8 cellular contexts compared by ENCODE assay signal in the genomic region with DNA sequence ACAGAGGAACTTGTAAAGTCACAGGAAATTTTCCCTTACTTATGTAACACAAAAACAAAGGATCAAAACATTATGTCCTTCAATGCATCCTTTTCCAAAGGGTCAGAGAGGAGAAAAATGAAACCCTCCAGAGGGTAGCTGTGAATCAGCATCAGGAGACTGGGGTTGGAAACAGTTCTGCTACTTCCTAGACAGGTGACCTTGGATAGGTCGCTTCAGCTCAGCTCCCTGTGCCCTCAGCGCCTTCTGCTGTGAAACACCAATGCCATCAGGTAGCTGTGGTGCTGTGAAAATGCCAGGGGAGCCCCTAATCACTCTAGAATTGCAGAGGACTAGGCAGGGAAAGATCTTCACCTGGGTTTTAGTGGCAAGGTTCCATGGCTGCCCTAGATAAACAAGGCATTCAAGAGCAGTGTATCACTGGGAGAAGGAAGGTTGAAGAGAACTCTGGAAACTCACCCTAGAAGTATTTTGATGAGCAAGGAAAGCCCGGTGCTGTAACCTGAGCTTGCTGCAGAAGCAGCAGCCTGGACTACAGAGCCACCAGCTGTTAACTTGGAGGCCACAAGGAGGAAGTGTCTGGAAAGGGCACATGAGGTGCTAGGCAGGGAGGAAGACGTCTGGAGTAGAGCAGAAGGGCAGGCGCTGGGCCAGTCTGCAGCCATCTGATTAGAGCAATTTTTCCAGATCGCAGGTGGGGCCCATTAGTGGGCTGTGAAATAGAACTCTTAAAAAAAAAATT.
DNase-seq lines count a peak whose midpoint lies in the region; ATAC-seq, FAIRE-seq and TF ChIP-seq lines count a peak whose summit lies in the region.

No MANE protein-coding gene starts in this region.

- peak; percentile 85 for ATAC-seq in K562
- peak; percentile 80 for ATAC-seq in upper lobe of right lung
- ATAC-seq in HG03457 (IDR thresholded peaks at IDR 0.05; ENCODE audit: unreplicated experiment), result no peak

- 15% methylated on average over 6 of the region's 6 CpGs for WGBS in K562 (ENCODE audit: insufficient coverage, low coverage, missing lambda C conversion rate)

- no peak overlapping the region for H3K4me2 ChIP-seq in K562 (ENCODE audit: insufficient read depth, low read length)

- H3K36me3 ChIP-seq in K562 (ENCODE audit: control insufficient read depth, insufficient read depth, low read length) (peaks cover 14% of the 10 kb centered on the region; the same call in 2 of the 3 replicates), upper lobe of right lung (peaks cover 45% of the 10 kb centered on the region)

- CTCF ChIA-PET in K562 (lab: Yijun Ruan, JAX; ENCODE audit: low intra/inter-chr PET ratio), result interaction anchor here (0.7 kb wide), 1 partner anchor 307 kb away, joined by 5 read pairs; no protein-coding TSS in a partner anchor

- H3K9me3 Mint-ChIP-seq in endothelial cell (ENCODE audit: unreplicated experiment), result no peaks in the 10 kb centered on the region

- DNase-seq in DMS 273 treated with DMSO at 0.1 percent for 48 hours (lab: John Stamatoyannopoulos, UW) (peak; percentile 98), NCI-H2029 (lab: John Stamatoyannopoulos, UW) (peak; percentile 54), K562 (ENCODE audit: extremely low read depth in 1 of 4, low spot score in 3 of 4) (peak; percentile 26 to 52 (median 44)), kidney tubule cell (ENCODE audit: low spot score) (peak; percentile 95), upper lobe of right lung (no peak), NCI-H1930 (lab: John Stamatoyannopoulos, UW) (no peak), endothelial cell (ENCODE audit: low spot score) (no peak)

- no peak for TF ChIP-seq EP300 in K562 (IDR thresholded peaks at IDR 0.05; ENCODE audit: low read length)

- no peak overlapping the region for H3K4me3 Mint-ChIP-seq in endothelial cell (ENCODE audit: unreplicated experiment)

- H3K27me3 Mint-ChIP-seq in endothelial cell (ENCODE audit: unreplicated experiment), result peaks cover 9% of the 10 kb centered on the region

- no peaks in the 10 kb centered on the region for H3K79me2 ChIP-seq in K562 (ENCODE audit: control insufficient read depth, insufficient read depth, low read length)

- H3K27me3 ChIP-seq in K562 (ENCODE audit: control insufficient read depth in 2 of 2, insufficient read depth in 2 of 2, low read length in 2 of 2) (no peaks in the 10 kb centered on the region), upper lobe of right lung (no peaks in the 10 kb centered on the region)

- BruUV-seq in K562 (replicated peaks; lab: Mats Ljungman, UMichigan), result no TSS peak

- peak overlapping the region in 1 of 2 experiments; percentile 48; a peak in 1 of 4 replicates for H3K9ac ChIP-seq in K562 (ENCODE audit: insufficient read depth in 1 of 2, low read depth in 2 of 2, low read length in 2 of 2)

- H3K9me3 ChIP-seq in K562 (replicated peaks; ENCODE audit: control insufficient read depth, insufficient read depth, low read depth, low read length), result no peaks in the 10 kb centered on the region
- H3K9me3 ChIP-seq in upper lobe of right lung, result no peaks in the 10 kb centered on the region

- peaks cover 16% of the 10 kb centered on the region for H3K36me3 Mint-ChIP-seq in endothelial cell (ENCODE audit: low read depth, unreplicated experiment)

- peaks cover 16% of the 10 kb centered on the region for H3K4me1 Mint-ChIP-seq in endothelial cell (ENCODE audit: unreplicated experiment)

- POLR2A ChIA-PET in K562 (lab: Yijun Ruan, JAX), result interaction anchor here (0.7 to 1.0 kb wide), 2 partner anchors 11 to 309 kb away, joined by 3 to 4 read pairs; no protein-coding TSS in a partner anchor

- H3K4me3 ChIP-seq in K562 (no peak overlapping the region), upper lobe of right lung (no peak overlapping the region)

- no peak overlapping the region for H3K27ac Mint-ChIP-seq in endothelial cell (ENCODE audit: unreplicated experiment)

- peak in 1 of 2 experiments; percentile 35; a peak in 2 of 4 replicates for TF ChIP-seq RAD21 in K562 (CRISPR knock-in tag; conservative IDR thresholded peaks at IDR 0.05 in 1 of 2, IDR thresholded peaks at IDR 0.05 in 1 of 2)

- no peak overlapping the region for H2AFZ ChIP-seq in K562 (ENCODE audit: low read depth, low read length)

- TF ChIP-seq CTCF in K562 (IDR thresholded peaks at IDR 0.05 in 2 of 3, conservative IDR thresholded peaks at IDR 0.05 in 1 of 3; ENCODE audit: insufficient read depth in 2 of 3, low read depth in 1 of 3, low read length in 3 of 3) (peak in 1 of 3 experiments; percentile 11; a peak in 1 of 6 replicates), upper lobe of right lung (IDR thresholded peaks at IDR 0.05) (no peak), endothelial cell (IDR thresholded peaks at IDR 0.05; ENCODE audit: unreplicated experiment) (no peak)

- in situ Hi-C loops in K562 (cut with MboI), result no loop called here

- H3K4me1 ChIP-seq in K562 (replicated peaks in 1 of 2; ENCODE audit: control insufficient read depth in 2 of 2, insufficient read depth in 2 of 2, low read length in 2 of 2) (peaks cover 5 to 7% of the 10 kb centered on the region in 2 experiments; a peak in 4 of 5 replicates), upper lobe of right lung (peaks cover 3% of the 10 kb centered on the region)

- intact Hi-C loops in K562 (cut with micrococcal nuclease) (no loop called here), upper lobe of right lung (cut with DNase I) (no loop called here)

- H3K27ac ChIP-seq in K562 (ENCODE audit: extremely low read depth, low read depth, low read length) (no peak overlapping the region), upper lobe of right lung (no peak overlapping the region)

- no peaks in the 10 kb centered on the region for H4K20me1 ChIP-seq in K562 (replicated peaks; ENCODE audit: control insufficient read depth, insufficient read depth, low read length)

- TF ChIP-seq POLR2A in K562 (conservative IDR thresholded peaks at IDR 0.05), result no peak

- no peak for FAIRE-seq in K562 (lab: Jason Lieb, UNC)

- no peaks in the 10 kb centered on the region for H3K9me1 ChIP-seq in K562 (ENCODE audit: control insufficient read depth, insufficient read depth, low read length)

TF ChIP-seq in K562, 482 proteins besides CTCF, POLR2A, EP300 and RAD21 (continues in another document):
- TF ChIP-seq NR2F6 (CRISPR knock-in tag; IDR thresholded peaks at IDR 0.05), result no peak
- TF ChIP-seq, protein P1, sequence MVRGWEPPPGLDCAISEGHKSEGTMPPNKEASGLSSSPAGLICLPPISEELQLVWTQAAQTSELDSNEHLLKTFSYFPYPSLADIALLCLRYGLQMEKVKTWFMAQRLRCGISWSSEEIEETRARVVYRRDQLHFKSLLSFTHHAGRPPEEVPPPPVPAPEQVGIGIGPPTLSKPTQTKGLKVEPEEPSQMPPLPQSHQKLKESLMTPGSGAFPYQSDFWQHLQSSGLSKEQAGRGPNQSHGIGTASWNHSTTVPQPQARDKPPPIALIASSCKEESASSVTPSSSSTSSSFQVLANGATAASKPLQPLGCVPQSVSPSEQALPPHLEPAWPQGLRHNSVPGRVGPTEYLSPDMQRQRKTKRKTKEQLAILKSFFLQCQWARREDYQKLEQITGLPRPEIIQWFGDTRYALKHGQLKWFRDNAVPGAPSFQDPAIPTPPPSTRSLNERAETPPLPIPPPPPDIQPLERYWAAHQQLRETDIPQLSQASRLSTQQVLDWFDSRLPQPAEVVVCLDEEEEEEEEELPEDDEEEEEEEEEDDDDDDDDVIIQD (CRISPR knock-in tag; IDR thresholded peaks at IDR 0.05), result no peak
- no peak for TF ChIP-seq BRCA1 (IDR thresholded peaks at IDR 0.05)
- no peak for TF ChIP-seq BRCA1 (CRISPR knock-in tag; IDR thresholded peaks at IDR 0.05)
- TF ChIP-seq ZNF212 (CRISPR knock-in tag; IDR thresholded peaks at IDR 0.05), result no peak
- TF ChIP-seq RCOR1 (IDR thresholded peaks at IDR 0.05; ENCODE audit: borderline replicate concordance in 1 of 2, low read depth in 2 of 2, low read length in 2 of 2), result no peak
- TF ChIP-seq ARID1B (IDR thresholded peaks at IDR 0.05), result peak; percentile 36; the same call in 1 of the 2 replicates
- TF ChIP-seq, protein P2, sequence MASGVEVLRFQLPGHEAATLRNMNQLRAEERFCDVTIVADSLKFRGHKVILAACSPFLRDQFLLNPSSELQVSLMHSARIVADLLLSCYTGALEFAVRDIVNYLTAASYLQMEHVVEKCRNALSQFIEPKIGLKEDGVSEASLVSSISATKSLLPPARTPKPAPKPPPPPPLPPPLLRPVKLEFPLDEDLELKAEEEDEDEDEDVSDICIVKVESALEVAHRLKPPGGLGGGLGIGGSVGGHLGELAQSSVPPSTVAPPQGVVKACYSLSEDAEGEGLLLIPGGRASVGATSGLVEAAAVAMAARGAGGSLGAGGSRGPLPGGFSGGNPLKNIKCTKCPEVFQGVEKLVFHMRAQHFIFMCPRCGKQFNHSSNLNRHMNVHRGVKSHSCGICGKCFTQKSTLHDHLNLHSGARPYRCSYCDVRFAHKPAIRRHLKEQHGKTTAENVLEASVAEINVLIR (CRISPR knock-in tag; IDR thresholded peaks at IDR 0.05), result no peak
- TF ChIP-seq, protein P3, sequence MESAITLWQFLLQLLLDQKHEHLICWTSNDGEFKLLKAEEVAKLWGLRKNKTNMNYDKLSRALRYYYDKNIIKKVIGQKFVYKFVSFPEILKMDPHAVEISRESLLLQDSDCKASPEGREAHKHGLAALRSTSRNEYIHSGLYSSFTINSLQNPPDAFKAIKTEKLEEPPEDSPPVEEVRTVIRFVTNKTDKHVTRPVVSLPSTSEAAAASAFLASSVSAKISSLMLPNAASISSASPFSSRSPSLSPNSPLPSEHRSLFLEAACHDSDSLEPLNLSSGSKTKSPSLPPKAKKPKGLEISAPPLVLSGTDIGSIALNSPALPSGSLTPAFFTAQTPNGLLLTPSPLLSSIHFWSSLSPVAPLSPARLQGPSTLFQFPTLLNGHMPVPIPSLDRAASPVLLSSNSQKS (CRISPR knock-in tag; IDR thresholded peaks at IDR 0.05), result no peak
- TF ChIP-seq RHOXF2B (CRISPR knock-in tag; conservative IDR thresholded peaks at IDR 0.05), result no peak
- TF ChIP-seq, protein P4, sequence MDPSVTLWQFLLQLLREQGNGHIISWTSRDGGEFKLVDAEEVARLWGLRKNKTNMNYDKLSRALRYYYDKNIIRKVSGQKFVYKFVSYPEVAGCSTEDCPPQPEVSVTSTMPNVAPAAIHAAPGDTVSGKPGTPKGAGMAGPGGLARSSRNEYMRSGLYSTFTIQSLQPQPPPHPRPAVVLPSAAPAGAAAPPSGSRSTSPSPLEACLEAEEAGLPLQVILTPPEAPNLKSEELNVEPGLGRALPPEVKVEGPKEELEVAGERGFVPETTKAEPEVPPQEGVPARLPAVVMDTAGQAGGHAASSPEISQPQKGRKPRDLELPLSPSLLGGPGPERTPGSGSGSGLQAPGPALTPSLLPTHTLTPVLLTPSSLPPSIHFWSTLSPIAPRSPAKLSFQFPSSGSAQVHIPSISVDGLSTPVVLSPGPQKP (CRISPR knock-in tag; IDR thresholded peaks at IDR 0.05), result no peak
- no peak for TF ChIP-seq FOS (IDR thresholded peaks at IDR 0.05; ENCODE audit: extremely low read depth, insufficient read length)
- TF ChIP-seq DPF2 (IDR thresholded peaks at IDR 0.05), result no peak
- TF ChIP-seq ZBTB1 (CRISPR knock-in tag; IDR thresholded peaks at IDR 0.05; ENCODE audit: borderline replicate concordance, low read depth), result no peak
- TF ChIP-seq ZFP36 (IDR thresholded peaks at IDR 0.05; ENCODE audit: low read depth, low read length, partially characterized antibody), result peak; percentile 77

Comparison
In these comparisons a context has a peak if more than half of its experiments do, and no peak if none do; other contexts are left out.
1. DNase-seq: peak in DMS 273 treated with DMSO at 0.1 percent for 48 hours (single experiment), NCI-H2029 (single experiment), K562 (4 of 4) and kidney tubule cell (single experiment); none in upper lobe of right lung (single experiment), NCI-H1930 (0 of 2) and endothelial cell (single experiment).